In the genomic region with DNA sequence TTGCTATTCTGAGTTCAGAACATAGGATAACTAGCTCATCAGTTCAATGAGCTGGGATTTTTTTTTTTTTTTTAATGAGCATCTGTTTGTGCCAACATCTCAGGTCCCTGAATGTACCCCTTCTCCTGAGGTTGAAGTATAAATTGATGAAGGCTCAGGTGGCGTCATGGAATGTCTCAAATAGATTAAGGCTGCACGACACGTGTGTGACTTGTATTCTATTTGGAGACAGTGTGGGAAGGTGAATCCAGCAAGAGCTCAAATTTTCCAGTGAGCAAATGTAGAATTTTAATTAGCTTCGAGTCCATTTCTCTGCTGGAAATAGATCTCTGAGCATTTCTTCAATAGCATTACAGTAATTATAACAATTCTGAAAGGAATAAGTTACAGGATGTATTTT, we compare ENCODE assay signal across 35 cellular contexts.
"Had no signal": no experiment of that assay in that cellular context is flagged by ENCODE, and none has a peak within 500 bp of the region (broad histone marks: within the 10 kb centered on the region; RNA-seq: fewer than 3 reads in every experiment).

No MANE protein-coding gene starts in this region.

- ATAC-seq: activated naive CD4-positive, alpha-beta T cell treated with anti-CD3 and anti-CD28 coated beads, Interleukin-2, amount 50 U/mL, for 72 hours; activated naive CD8-positive, alpha-beta T cell treated with anti-CD3 and anti-CD28 coated beads, Interleukin-2, amount 50 U/mL, for 24 hours; activated T-cell treated with anti-CD3 and anti-CD28 coated beads, Interleukin-2, amount 50 U/mL, for 4 hours; activated T-helper 17 cell treated with anti-CD3 and anti-CD28 coated beads, Interleukin-2, amount 50 U/mL, for 72 hours; body of pancreas had no signal

- H3K4me3 ChIP-seq: adrenal gland, ascending aorta, body of pancreas, breast epithelium, cardiac muscle cell had no signal

- H3K4me3 Mint-ChIP-seq: activated naive CD4-positive, alpha-beta T cell treated with anti-CD3 and anti-CD28 coated beads for 36 hours; activated naive CD4-positive, alpha-beta T cell treated with anti-CD3 and anti-CD28 coated beads, Interleukin-2, amount 10 ng/mL, durations not matched to agents 7 days and 5 days; activated naive CD4-positive, alpha-beta T cell treated with anti-CD3 and anti-CD28 coated beads, Interleukin-2, amount 50 U/mL, for 24 hours; activated naive CD8-positive, alpha-beta T cell; activated naive CD8-positive, alpha-beta T cell treated with anti-CD3 and anti-CD28 coated beads for 36 hours; activated naive CD8-positive, alpha-beta T cell treated with anti-CD3 and anti-CD28 coated beads, Interleukin-2, amount 10 ng/mL, durations not matched to agents 7 days and 5 days; activated naive CD8-positive, alpha-beta T cell treated with anti-CD3 and anti-CD28 coated beads, Interleukin-2, amount 50 U/mL, for 24 hours; activated T-cell treated with anti-CD3 and anti-CD28 coated beads, Interleukin-2, amount 50 U/mL, for 4 hours; activated T-helper 1 cell treated with anti-CD3 and anti-CD28 coated beads, Interleukin-12 subunit alpha, Interleukin-12 subunit beta, Interleukin-2, Interleukin-4 antibody, amounts not matched to agents 30 ng/mL and 10 ng/mL and 1 ng/mL, durations not matched to agents 14 hours and 24 hours and 36 hours; activated T-helper 17 cell treated with anti-CD3 and anti-CD28 coated beads, Interleukin-2, amount 50 U/mL, for 72 hours; brain; central memory CD8-positive, alpha-beta T cell had no signal

- H3K27ac Mint-ChIP-seq: activated naive CD4-positive, alpha-beta T cell treated with anti-CD3 and anti-CD28 coated beads for 36 hours; activated naive CD4-positive, alpha-beta T cell treated with anti-CD3 and anti-CD28 coated beads, Interleukin-2, amount 10 ng/mL, durations not matched to agents 7 days and 5 days; activated naive CD4-positive, alpha-beta T cell treated with anti-CD3 and anti-CD28 coated beads, Interleukin-2, amount 50 U/mL, for 24 hours; activated naive CD4-positive, alpha-beta T cell treated with anti-CD3 and anti-CD28 coated beads, Interleukin-2, amount 50 U/mL, for 72 hours; activated naive CD8-positive, alpha-beta T cell; activated naive CD8-positive, alpha-beta T cell treated with anti-CD3 and anti-CD28 coated beads for 36 hours; activated naive CD8-positive, alpha-beta T cell treated with anti-CD3 and anti-CD28 coated beads, Interleukin-2, amount 10 ng/mL, durations not matched to agents 7 days and 5 days; activated naive CD8-positive, alpha-beta T cell treated with anti-CD3 and anti-CD28 coated beads, Interleukin-2, amount 50 U/mL, for 24 hours; activated T-helper 1 cell treated with anti-CD3 and anti-CD28 coated beads, Interleukin-12 subunit alpha, Interleukin-12 subunit beta, Interleukin-2, Interleukin-4 antibody, amounts not matched to agents 30 ng/mL and 10 ng/mL and 1 ng/mL, durations not matched to agents 14 hours and 24 hours and 36 hours; activated T-helper 17 cell treated with anti-CD3 and anti-CD28 coated beads, Interleukin-2, amount 50 U/mL, for 72 hours; activated T-helper 2 cell treated with anti-CD3 and anti-CD28 coated beads, Interferon-gamma antibody, Interleukin-2, Interleukin-4, amounts not matched to agents 10 μg/mL and 5 μg/mL and 100 μg/mL, durations not matched to agents 14 hours and 24 hours and 36 hours; brain had no signal

- H3K9me3 ChIP-seq: adrenal gland, ascending aorta, body of pancreas, breast epithelium had no signal

- H3K27ac ChIP-seq: adrenal gland, ascending aorta, body of pancreas, brain microvascular endothelial cell, breast epithelium, cardiac muscle cell had no signal

- H3K36me3 ChIP-seq: adrenal gland, ascending aorta, brain microvascular endothelial cell, breast epithelium, cardiac muscle cell had no signal

- H3K36me3 Mint-ChIP-seq: activated naive CD4-positive, alpha-beta T cell treated with anti-CD3 and anti-CD28 coated beads, Interleukin-2, amount 10 ng/mL, durations not matched to agents 7 days and 5 days; activated naive CD4-positive, alpha-beta T cell treated with anti-CD3 and anti-CD28 coated beads, Interleukin-2, amount 50 U/mL, for 24 hours; activated naive CD4-positive, alpha-beta T cell treated with anti-CD3 and anti-CD28 coated beads, Interleukin-2, amount 50 U/mL, for 72 hours; activated naive CD8-positive, alpha-beta T cell; activated naive CD8-positive, alpha-beta T cell treated with anti-CD3 and anti-CD28 coated beads for 36 hours; activated naive CD8-positive, alpha-beta T cell treated with anti-CD3 and anti-CD28 coated beads, Interleukin-2, amount 10 ng/mL, durations not matched to agents 7 days and 5 days; brain had no signal

- H3K9me3 Mint-ChIP-seq: activated naive CD4-positive, alpha-beta T cell treated with anti-CD3 and anti-CD28 coated beads for 36 hours; activated naive CD4-positive, alpha-beta T cell treated with anti-CD3 and anti-CD28 coated beads, Interleukin-2, amount 10 ng/mL, durations not matched to agents 7 days and 5 days; activated naive CD4-positive, alpha-beta T cell treated with anti-CD3 and anti-CD28 coated beads, Interleukin-2, amount 50 U/mL, for 24 hours; activated naive CD4-positive, alpha-beta T cell treated with anti-CD3 and anti-CD28 coated beads, Interleukin-2, amount 50 U/mL, for 72 hours; activated naive CD8-positive, alpha-beta T cell treated with anti-CD3 and anti-CD28 coated beads for 36 hours; activated naive CD8-positive, alpha-beta T cell treated with anti-CD3 and anti-CD28 coated beads, Interleukin-2, amount 10 ng/mL, durations not matched to agents 7 days and 5 days; activated naive CD8-positive, alpha-beta T cell treated with anti-CD3 and anti-CD28 coated beads, Interleukin-2, amount 50 U/mL, for 24 hours; activated T-cell treated with anti-CD3 and anti-CD28 coated beads, Interleukin-2, amount 50 U/mL, for 4 hours; activated T-helper 1 cell treated with anti-CD3 and anti-CD28 coated beads, Interleukin-12 subunit alpha, Interleukin-12 subunit beta, Interleukin-2, Interleukin-4 antibody, amounts not matched to agents 30 ng/mL and 10 ng/mL and 1 ng/mL, durations not matched to agents 14 hours and 24 hours and 36 hours; activated T-helper 17 cell treated with anti-CD3 and anti-CD28 coated beads, Interleukin-2, amount 50 U/mL, for 72 hours; activated T-helper 2 cell treated with anti-CD3 and anti-CD28 coated beads, Interferon-gamma antibody, Interleukin-2, Interleukin-4, amounts not matched to agents 10 μg/mL and 5 μg/mL and 100 μg/mL, durations not matched to agents 14 hours and 24 hours and 36 hours; central memory CD8-positive, alpha-beta T cell had no signal

- H3K27me3 ChIP-seq: adrenal gland, ascending aorta, body of pancreas, brain microvascular endothelial cell, breast epithelium, cardiac muscle cell had no signal

- DNase-seq: activated effector memory CD4-positive, alpha-beta T cell treated with anti-CD3 and anti-CD28 coated beads, Interleukin-2, amount 50 U/mL, for 16 hours; activated effector memory CD4-positive, alpha-beta T cell treated with Interleukin-2 at 50 U/mL for 16 hours; activated gamma-delta T cell; activated gamma-delta T cell treated with Interleukin-2 at 50 U/mL for 16 hours; activated naive CD4-positive, alpha-beta T cell; activated naive CD4-positive, alpha-beta T cell treated with anti-CD3 and anti-CD28 coated beads for 36 hours; activated naive CD4-positive, alpha-beta T cell treated with anti-CD3 and anti-CD28 coated beads, Interleukin-2, amount 10 ng/mL, durations not matched to agents 7 days and 5 days; activated naive CD4-positive, alpha-beta T cell treated with anti-CD3 and anti-CD28 coated beads, Interleukin-2, amount 50 U/mL, for 16 hours; activated naive CD4-positive, alpha-beta T cell treated with Interleukin-2 at 50 U/mL for 16 hours; activated naive CD8-positive, alpha-beta T cell treated with anti-CD3 and anti-CD28 coated beads for 36 hours; activated naive CD8-positive, alpha-beta T cell treated with anti-CD3 and anti-CD28 coated beads, Interleukin-2, amount 10 ng/mL, durations not matched to agents 7 days and 5 days; activated naive CD8-positive, alpha-beta T cell treated with anti-CD3 and anti-CD28 coated beads, Interleukin-2, amount 50 U/mL, for 24 hours; activated T-cell treated with anti-CD3 and anti-CD28 coated beads for 4 hours; activated T-cell treated with anti-CD3 and anti-CD28 coated beads, Interleukin-2, amount 50 U/mL, for 1 hour; activated T-cell treated with anti-CD3 and anti-CD28 coated beads, Interleukin-2, amount 50 U/mL, for 4 hours; activated T-cell treated with anti-CD3 and anti-CD28 coated beads, Interleukin-2, amount 50 U/mL, for 48 hours; adrenal gland; amniotic stem cell; amygdala; aorta; body of pancreas; brain microvascular endothelial cell; central memory CD4-positive, alpha-beta T cell; cerebellar nuclear complex had no signal

- H3K4me1 Mint-ChIP-seq: activated naive CD4-positive, alpha-beta T cell treated with anti-CD3 and anti-CD28 coated beads, Interleukin-2, amount 10 ng/mL, durations not matched to agents 7 days and 5 days; activated naive CD4-positive, alpha-beta T cell treated with anti-CD3 and anti-CD28 coated beads, Interleukin-2, amount 50 U/mL, for 24 hours; activated naive CD8-positive, alpha-beta T cell treated with anti-CD3 and anti-CD28 coated beads for 36 hours; activated naive CD8-positive, alpha-beta T cell treated with anti-CD3 and anti-CD28 coated beads, Interleukin-2, amount 50 U/mL, for 24 hours; activated T-helper 17 cell treated with anti-CD3 and anti-CD28 coated beads, Interleukin-2, amount 50 U/mL, for 72 hours; central memory CD8-positive, alpha-beta T cell had no signal
